18 cellular contexts compared by ENCODE assay signal in the genomic region with DNA sequence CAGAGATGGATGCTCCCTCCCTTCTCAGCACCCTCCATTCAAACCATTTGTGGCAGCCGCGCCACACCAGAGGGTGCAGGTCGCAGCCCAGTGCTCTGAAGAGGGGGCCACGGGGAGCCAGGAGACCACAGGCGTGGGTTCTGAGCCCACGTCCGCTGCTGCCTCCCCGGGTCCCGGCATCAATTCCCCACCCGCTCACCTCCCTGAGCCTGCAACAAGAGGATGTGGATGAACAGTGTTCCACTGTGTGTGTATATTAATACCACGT.
A peak's percentile ranks its signal among the peaks of the same experiment; 100 is the strongest.
DNase-seq lines count a peak whose midpoint lies in the region; TF ChIP-seq lines count a peak whose summit lies in the region.
"Had no signal": no experiment of that assay in that cellular context is flagged by ENCODE, and none has a peak within 500 bp of the region (broad histone marks: within the 10 kb centered on the region; RNA-seq: fewer than 3 reads in every experiment).

No MANE protein-coding gene starts in this region.

- H3K27ac Mint-ChIP-seq in mesothelial cell of epicardium (peak overlapping the region; percentile 69), HFFc6 (no peak overlapping the region), H9 (no peak overlapping the region)
- no peak overlapping the region for H3K27ac Mint-ChIP-seq in activated CD4-positive, alpha-beta T cell treated with anti-CD3 and anti-CD28 coated beads, Interleukin-2, amount 10 ng/mL, durations not matched to agents 7 days and 5 days
- H3K27ac Mint-ChIP-seq: CD4-positive, alpha-beta T cell had no signal

- peaks cover 21% of the 10 kb centered on the region for H3K4me1 ChIP-seq in NT2/D1 (ENCODE audit: insufficient read depth, insufficient read length)
- peaks cover 39% of the 10 kb centered on the region for H3K4me1 ChIP-seq in ectodermal cell (ENCODE audit: control insufficient read depth, insufficient read depth, low read length)
- H3K4me1 ChIP-seq in H9 (ENCODE audit: insufficient read depth, low read length): no peaks in the 10 kb centered on the region
- H3K4me1 ChIP-seq: A549 had no signal

- no peak overlapping the region for H3K4ac ChIP-seq in H9 (ENCODE audit: low read depth, low read length)

- H3K4me3 Mint-ChIP-seq in mesothelial cell of epicardium: no peak overlapping the region
- H3K4me3 Mint-ChIP-seq in HFFc6: no peak overlapping the region
- no peak overlapping the region for H3K4me3 Mint-ChIP-seq in H9
- no peak overlapping the region for H3K4me3 Mint-ChIP-seq in activated CD4-positive, alpha-beta T cell treated with anti-CD3 and anti-CD28 coated beads, Interleukin-2, amount 10 ng/mL, durations not matched to agents 7 days and 5 days
- H3K4me3 Mint-ChIP-seq: CD4-positive, alpha-beta T cell had no signal

- H3K36me3 Mint-ChIP-seq in mesothelial cell of epicardium: no peaks in the 10 kb centered on the region
- no peaks in the 10 kb centered on the region for H3K36me3 Mint-ChIP-seq in HFFc6 (ENCODE audit: low read depth)
- H3K36me3 Mint-ChIP-seq in H9 (ENCODE audit: insufficient read depth in 1 of 3, low read depth in 3 of 3): no peaks in the 10 kb centered on the region
- H3K36me3 Mint-ChIP-seq in activated CD4-positive, alpha-beta T cell treated with anti-CD3 and anti-CD28 coated beads, Interleukin-2, amount 10 ng/mL, durations not matched to agents 7 days and 5 days (ENCODE audit: low read depth): no peaks in the 10 kb centered on the region

- H2AK5ac ChIP-seq in H9 (ENCODE audit: insufficient read length, low read length): no peak overlapping the region

- H3K9ac ChIP-seq in NT2/D1 (ENCODE audit: insufficient read length, low read depth): peak overlapping the region; percentile 39
- H3K9ac ChIP-seq in H9 (ENCODE audit: extremely low read depth, insufficient read length, low read length): no peak overlapping the region
- H3K9ac ChIP-seq: GM23248 had no signal

- no peak overlapping the region for H3K4me2 ChIP-seq in H9 (ENCODE audit: insufficient read depth, insufficient read length, low read length)
- H3K4me2 ChIP-seq: A549 had no signal

- peaks cover 10% of the 10 kb centered on the region for H3K27me3 Mint-ChIP-seq in mesothelial cell of epicardium (ENCODE audit: low read depth)
- H3K27me3 Mint-ChIP-seq in HFFc6 (ENCODE audit: insufficient read depth): no peaks in the 10 kb centered on the region; the same call in 1 of the 2 replicates
- peaks cover 1% of the 10 kb centered on the region; the same call in 1 of the 2 replicates for H3K27me3 Mint-ChIP-seq in H9 (ENCODE audit: low read depth)
- H3K27me3 Mint-ChIP-seq in activated CD4-positive, alpha-beta T cell treated with anti-CD3 and anti-CD28 coated beads, Interleukin-2, amount 10 ng/mL, durations not matched to agents 7 days and 5 days: peaks cover 7% of the 10 kb centered on the region

- no peak overlapping the region for H2BK120ac ChIP-seq in H9 (ENCODE audit: low read depth, low read length, poor library complexity, severe bottlenecking)

- no peak overlapping the region for H2BK12ac ChIP-seq in H9 (ENCODE audit: insufficient read length, low read depth, low read length)

- no peak overlapping the region for H4K8ac ChIP-seq in H9 (replicated peaks; ENCODE audit: insufficient read length, low read depth, low read length)

- H4K20me1 ChIP-seq in H9 (ENCODE audit: control insufficient read depth, insufficient read depth, insufficient read length): no peaks in the 10 kb centered on the region

- H3K36me3 ChIP-seq in NT2/D1 (ENCODE audit: insufficient read depth, insufficient read length, low read length) (no peaks in the 10 kb centered on the region), ectodermal cell (ENCODE audit: control insufficient read depth, insufficient read depth, low read length) (no peaks in the 10 kb centered on the region)

- H3K14ac ChIP-seq in H9 (ENCODE audit: insufficient read depth, low read length): no peak overlapping the region

- H2BK15ac ChIP-seq in H9 (ENCODE audit: low read depth, low read length): no peak overlapping the region

- H3K4me3 ChIP-seq in NT2/D1 (ENCODE audit: insufficient read length, low read depth) (no peak overlapping the region), ectodermal cell (ENCODE audit: insufficient read depth, low read depth, low read length) (no peak overlapping the region)
- H3K4me3 ChIP-seq: A549, GM23248, SK-N-MC had no signal

- H3K23ac ChIP-seq in H9 (ENCODE audit: insufficient read length, low read depth, low read length): no peak overlapping the region

- DNase-seq in NT2/D1 (ENCODE audit: low read depth, low spot score) (no peak), mesothelial cell of epicardium (ENCODE audit: low spot score in 2 of 2, unreplicated experiment in 2 of 2) (no peak), NK-92 (lab: John Stamatoyannopoulos, UW; ENCODE audit: unreplicated experiment) (no peak), HFFc6 (no peak), H9 (no peak)
- DNase-seq in activated CD4-positive, alpha-beta T cell treated with anti-CD3 and anti-CD28 coated beads, Interleukin-2, amount 10 ng/mL, durations not matched to agents 7 days and 5 days: no peak
- DNase-seq: Calu3; CD4-positive, alpha-beta T cell; DMS53; EL; KBM-7; NCI-H1930; Right ventricle myocardium superior had no signal

- H3K18ac ChIP-seq in H9 (ENCODE audit: insufficient read length, low read depth, low read length): no peak overlapping the region

- no peaks in the 10 kb centered on the region for H3K79me1 ChIP-seq in H9 (ENCODE audit: insufficient read depth, low read depth, low read length, poor library complexity, severe bottlenecking)

- no peak overlapping the region for H3K56ac ChIP-seq in H9 (ENCODE audit: insufficient read length, low read depth, low read length)

- POLR2A ChIA-PET in activated CD4-positive, alpha-beta T cell treated with anti-CD3 and anti-CD28 coated beads, Interleukin-2, amount 10 ng/mL, durations not matched to agents 7 days and 5 days (lab: Charles Lee): no interaction called here

- peak overlapping the region; percentile 32 for H3K27ac ChIP-seq in ectodermal cell (ENCODE audit: insufficient read depth, low read depth, low read length, poor library complexity, severe bottlenecking)
- H3K27ac ChIP-seq in temporal lobe (ENCODE audit: low read depth, low read length): peak overlapping the region; percentile 61
- no peak overlapping the region for H3K27ac ChIP-seq in H9 (ENCODE audit: insufficient read length, low read depth, low read length)
- H3K27ac ChIP-seq: A549, GM23248, SK-N-MC had no signal

- no peak overlapping the region for H3T11ph ChIP-seq in H9 (ENCODE audit: low read length)

- H3K27me3 ChIP-seq in NT2/D1 (ENCODE audit: insufficient read depth, insufficient read length): peaks cover 57% of the 10 kb centered on the region
- no peaks in the 10 kb centered on the region for H3K27me3 ChIP-seq in ectodermal cell (ENCODE audit: control insufficient read depth, insufficient read depth, low read length, poor library complexity, severe bottlenecking)
- H3K27me3 ChIP-seq in H9 (ENCODE audit: insufficient read depth, low read length): no peaks in the 10 kb centered on the region

- no peak for TF ChIP-seq CTCF in mesothelial cell of epicardium (IDR thresholded peaks at IDR 0.05; ENCODE audit: unreplicated experiment)
- TF ChIP-seq CTCF in HFFc6 (IDR thresholded peaks at IDR 0.05): no peak
- TF ChIP-seq CTCF in H9 (conservative IDR thresholded peaks at IDR 0.05): no peak

- H3K4me1 Mint-ChIP-seq in mesothelial cell of epicardium (peaks cover 52% of the 10 kb centered on the region), HFFc6 (ENCODE audit: low read depth) (no peaks in the 10 kb centered on the region), H9 (peaks cover 8 to 23% of the 10 kb centered on the region in 2 experiments; a peak in 3 of 4 replicates)
- no peaks in the 10 kb centered on the region for H3K4me1 Mint-ChIP-seq in activated CD4-positive, alpha-beta T cell treated with anti-CD3 and anti-CD28 coated beads, Interleukin-2, amount 10 ng/mL, durations not matched to agents 7 days and 5 days

- no peaks in the 10 kb centered on the region for H3K23me2 ChIP-seq in H9 (ENCODE audit: insufficient read length, low read depth, low read length, poor library complexity, severe bottlenecking)

- no peak overlapping the region for H2BK20ac ChIP-seq in H9 (ENCODE audit: low read depth, low read length, poor library complexity, severe bottlenecking)

- no peak overlapping the region for H4K91ac ChIP-seq in H9 (ENCODE audit: insufficient read length, low read depth, low read length)

- H3K9me3 ChIP-seq in NT2/D1 (ENCODE audit: insufficient read depth, low read length) (no peaks in the 10 kb centered on the region), ectodermal cell (ENCODE audit: control insufficient read depth, low read length) (no peaks in the 10 kb centered on the region), H9 (ENCODE audit: control insufficient read depth, low read depth, low read length) (no peaks in the 10 kb centered on the region)
- H3K9me3 ChIP-seq: A549 had no signal

- H2AFZ ChIP-seq in H9 (ENCODE audit: low read length): no peak overlapping the region
- H2AFZ ChIP-seq: GM23248 had no signal

- WGBS in ectodermal cell, 2 experiments: 90 to 94% methylated on average over 11 of the region's 11 CpGs
- WGBS in H9 (ENCODE audit: extremely low coverage, insufficient read length, low lambda C conversion rate): no CpG with 5 or more reads among the region's 11 CpGs

- H3K9me3 Mint-ChIP-seq in mesothelial cell of epicardium (no peaks in the 10 kb centered on the region), HFFc6 (peaks cover 48% of the 10 kb centered on the region), H9 (no peaks in the 10 kb centered on the region)
- H3K9me3 Mint-ChIP-seq in activated CD4-positive, alpha-beta T cell treated with anti-CD3 and anti-CD28 coated beads, Interleukin-2, amount 10 ng/mL, durations not matched to agents 7 days and 5 days: no peaks in the 10 kb centered on the region
- H3K9me3 Mint-ChIP-seq: CD4-positive, alpha-beta T cell had no signal

- no peak overlapping the region for H4K5ac ChIP-seq in H9 (ENCODE audit: insufficient read length, low read depth, low read length)

- no peak overlapping the region for H2BK5ac ChIP-seq in H9 (ENCODE audit: insufficient read length, low read length)

- CTCF ChIA-PET in activated CD4-positive, alpha-beta T cell treated with anti-CD3 and anti-CD28 coated beads, Interleukin-2, amount 10 ng/mL, durations not matched to agents 7 days and 5 days (lab: Charles Lee): no interaction called here

- H3K79me2 ChIP-seq in H9 (ENCODE audit: insufficient read depth, low read length): no peaks in the 10 kb centered on the region
